8 cellular contexts compared by ENCODE assay signal in genomic region chr3:186929676-186930075, GRCh38. TPM values are rescaled to one million over a fixed set of nuclear protein-coding genes. Genes with fewer than 3 reads are reported as not detected.
A peak's percentile ranks its signal among the peaks of the same experiment; 100 is the strongest.
DNase-seq lines count a peak whose midpoint lies in the region; ATAC-seq and TF ChIP-seq lines count a peak whose summit lies in the region.

No MANE protein-coding gene starts in this region.

- H3K9me3 ChIP-seq in iPS-20b (ENCODE audit: insufficient read depth, low read depth, low read length) = no peaks in the 10 kb centered on the region

- H3K4me3 ChIP-seq in iPS-20b (ENCODE audit: low read length) = peak overlapping the region; percentile 84

- peaks cover 26% of the 10 kb centered on the region for H3K36me3 Mint-ChIP-seq in activated CD4-positive, alpha-beta T cell treated with anti-CD3 and anti-CD28 coated beads for 36 hours (ENCODE audit: low read depth)
- H3K36me3 Mint-ChIP-seq in activated naive CD8-positive, alpha-beta T cell treated with anti-CD3 and anti-CD28 coated beads for 36 hours = peaks cover 18% of the 10 kb centered on the region

- no peaks in the 10 kb centered on the region for H3K27me3 Mint-ChIP-seq in activated CD4-positive, alpha-beta T cell treated with anti-CD3 and anti-CD28 coated beads for 36 hours
- H3K27me3 Mint-ChIP-seq in activated naive CD8-positive, alpha-beta T cell treated with anti-CD3 and anti-CD28 coated beads for 36 hours = no peaks in the 10 kb centered on the region
- no peaks in the 10 kb centered on the region for H3K27me3 Mint-ChIP-seq in stimulated activated naive CD8-positive, alpha-beta T cell treated with anti-CD3 and anti-CD28 coated beads, Interleukin-15, amount 100 ng/mL, for 72 hours

- DNase-seq in activated CD4-positive, alpha-beta T cell treated with anti-CD3 and anti-CD28 coated beads for 36 hours = no peak
- DNase-seq in activated CD4-positive, alpha-beta T cell treated with anti-CD3 and anti-CD28 coated beads, Interleukin-2, amount 50 U/mL, for 48 hours = no peak
- no peak for DNase-seq in activated naive CD8-positive, alpha-beta T cell treated with anti-CD3 and anti-CD28 coated beads for 36 hours
- DNase-seq in stimulated activated naive CD8-positive, alpha-beta T cell treated with anti-CD3 and anti-CD28 coated beads, Interleukin-15, amount 100 ng/mL, for 72 hours = no peak
- DNase-seq in sciatic nerve (ENCODE audit: low spot score) = no peak
- DNase-seq in GM13977 (ENCODE audit: low spot score) = no peak

- no peak overlapping the region for H3K27ac ChIP-seq in iPS-20b (ENCODE audit: low read length)

- peak overlapping the region; percentile 82; the same call in 1 of the 2 replicates for H3K9ac ChIP-seq in iPS-20b (ENCODE audit: low read depth, low read length)

- in situ Hi-C loops in GM13977 (cut with MboI; ENCODE audit: low pct_unique_long_range_greater_than_20kb, low sequenced_read_pairs, unreplicated experiment) = no loop called here

- CTCF ChIA-PET in activated CD4-positive, alpha-beta T cell treated with anti-CD3 and anti-CD28 coated beads for 36 hours (lab: Charles Lee) = interaction anchor here (1.6 to 8.2 kb wide), 2 partner anchors 80 to 96 kb away, joined by 4 to 48 read pairs; no protein-coding TSS in a partner anchor

- peaks cover 21% of the 10 kb centered on the region for H3K4me1 ChIP-seq in iPS-20b (ENCODE audit: insufficient read depth, low read length)

- no peak for TF ChIP-seq CTCF in GM13977 (IDR thresholded peaks at IDR 0.05; ENCODE audit: extremely low read depth, insufficient read depth, missing control alignments)

- peak overlapping the region; percentile 90 for H3K4me3 Mint-ChIP-seq in activated CD4-positive, alpha-beta T cell treated with anti-CD3 and anti-CD28 coated beads for 36 hours
- peak overlapping the region; percentile 95 for H3K4me3 Mint-ChIP-seq in activated naive CD8-positive, alpha-beta T cell treated with anti-CD3 and anti-CD28 coated beads for 36 hours
- H3K4me3 Mint-ChIP-seq in stimulated activated naive CD8-positive, alpha-beta T cell treated with anti-CD3 and anti-CD28 coated beads, Interleukin-15, amount 100 ng/mL, for 72 hours = peak overlapping the region; percentile 94 to 99

- peaks cover 27% of the 10 kb centered on the region for H3K4me1 Mint-ChIP-seq in activated CD4-positive, alpha-beta T cell treated with anti-CD3 and anti-CD28 coated beads for 36 hours
- peaks cover 22% of the 10 kb centered on the region for H3K4me1 Mint-ChIP-seq in activated naive CD8-positive, alpha-beta T cell treated with anti-CD3 and anti-CD28 coated beads for 36 hours
- peaks cover 33% of the 10 kb centered on the region for H3K4me1 Mint-ChIP-seq in stimulated activated naive CD8-positive, alpha-beta T cell treated with anti-CD3 and anti-CD28 coated beads, Interleukin-15, amount 100 ng/mL, for 72 hours

- peaks cover 12% of the 10 kb centered on the region; the same call in 1 of the 2 replicates for H3K27me3 ChIP-seq in iPS-20b (ENCODE audit: insufficient read depth, low read length)

- no peak for ATAC-seq in activated CD4-positive, alpha-beta T cell treated with anti-CD3 and anti-CD28 coated beads for 36 hours
- no peak for ATAC-seq in stimulated activated naive CD8-positive, alpha-beta T cell treated with anti-CD3 and anti-CD28 coated beads, Interleukin-15, amount 100 ng/mL, for 72 hours
- ATAC-seq in sciatic nerve (no peak), GM21367 (IDR thresholded peaks at IDR 0.05; ENCODE audit: unreplicated experiment) (no peak)

- H3K9me3 Mint-ChIP-seq in activated CD4-positive, alpha-beta T cell treated with anti-CD3 and anti-CD28 coated beads for 36 hours (ENCODE audit: low read depth) = no peaks in the 10 kb centered on the region
- H3K9me3 Mint-ChIP-seq in activated naive CD8-positive, alpha-beta T cell treated with anti-CD3 and anti-CD28 coated beads for 36 hours = no peaks in the 10 kb centered on the region
- H3K9me3 Mint-ChIP-seq in stimulated activated naive CD8-positive, alpha-beta T cell treated with anti-CD3 and anti-CD28 coated beads, Interleukin-15, amount 100 ng/mL, for 72 hours = no peaks in the 10 kb centered on the region

- H3K36me3 ChIP-seq in iPS-20b (ENCODE audit: insufficient read depth, low read depth, low read length) = peaks cover 16% of the 10 kb centered on the region

- POLR2A ChIA-PET in activated CD4-positive, alpha-beta T cell treated with anti-CD3 and anti-CD28 coated beads for 36 hours (lab: Charles Lee) = no interaction called here

- intact Hi-C loops in activated CD4-positive, alpha-beta T cell treated with anti-CD3 and anti-CD28 coated beads for 36 hours (cut with DNase I, micrococcal nuclease) = loop anchor here (1.0 to 5.0 kb wide), 10 partner anchors 21 to 992 kb away; partner anchors contain the start of genes DNAJB11 (in 1 of the 2), RPL39L (in 1 of the 2) and TRA2B (in 1 of the 2)
- intact Hi-C loops in sciatic nerve (cut with DNase I) = no loop called here

- no peak overlapping the region for H3K27ac Mint-ChIP-seq in activated CD4-positive, alpha-beta T cell treated with anti-CD3 and anti-CD28 coated beads for 36 hours
- peak overlapping the region; percentile 90 for H3K27ac Mint-ChIP-seq in activated naive CD8-positive, alpha-beta T cell treated with anti-CD3 and anti-CD28 coated beads for 36 hours
- H3K27ac Mint-ChIP-seq in stimulated activated naive CD8-positive, alpha-beta T cell treated with anti-CD3 and anti-CD28 coated beads, Interleukin-15, amount 100 ng/mL, for 72 hours = peak overlapping the region in 1 of 2 donors; percentile 96

RNA-seq across cellular contexts. Expression of gene ST6GAL1, which starts 0.7 kb away (rescaled TPM):
- total RNA-seq in activated CD4-positive, alpha-beta T cell treated with anti-CD3 and anti-CD28 coated beads for 36 hours = 100 to 1,000 TPM in 1 of 2 experiments, 10 to 100 TPM in 1; 86.6 to 111 TPM
- 10 to 100 TPM; 97.4 to 98.8 TPM for total RNA-seq in activated naive CD8-positive, alpha-beta T cell treated with anti-CD3 and anti-CD28 coated beads for 36 hours
- total RNA-seq in sciatic nerve = 62.6 TPM
